1 cellular context compared by ENCODE assay signal in genomic region chr6:34955447-34955846, GRCh38.
TF ChIP-seq lines count a peak whose summit lies in the region.

No MANE protein-coding gene starts in this region.

TF ChIP-seq in GM23338, 12 proteins besides CTCF, POLR2A, EP300 and RAD21 (continued from another document):
- TF ChIP-seq REST (IDR thresholded peaks at IDR 0.05; ENCODE audit: unreplicated experiment) (no peak), JUNB (IDR thresholded peaks at IDR 0.05; ENCODE audit: unreplicated experiment) (no peak), NANOG (IDR thresholded peaks at IDR 0.05; ENCODE audit: borderline replicate concordance) (no peak), EZH2 (IDR thresholded peaks at IDR 0.05; ENCODE audit: low read depth, unreplicated experiment) (no peak)
